Comparison of ENCODE assay signal across 9 cellular contexts in the genomic region with DNA sequence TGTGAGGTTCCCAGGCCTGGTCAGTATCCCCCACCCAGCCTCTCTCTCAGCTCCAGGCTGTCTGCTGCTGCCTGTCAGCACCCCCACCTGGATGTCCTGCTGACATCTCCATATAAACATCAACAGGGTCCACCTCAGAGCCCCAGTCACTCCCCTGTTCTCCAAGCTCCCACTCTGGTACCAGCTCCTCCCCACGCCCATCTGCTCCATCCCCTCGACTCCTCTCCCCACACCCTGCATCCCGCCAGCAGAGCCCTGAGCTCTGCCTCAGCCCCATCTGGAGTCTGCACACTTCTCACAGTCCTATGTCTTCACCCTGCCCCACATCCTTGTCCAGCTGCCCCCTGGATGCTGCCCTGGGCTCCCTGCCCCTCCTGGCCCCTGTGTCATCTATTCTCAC.
"Had no signal": no experiment of that assay in that cellular context is flagged by ENCODE, and none has a peak within 500 bp of the region (broad histone marks: within the 10 kb centered on the region; RNA-seq: fewer than 3 reads in every experiment).

No MANE protein-coding gene starts in this region.

- H3K4me3 ChIP-seq: tibial nerve had no signal

- DNase-seq: activated CD8-positive, alpha-beta memory T cell treated with anti-CD3 and anti-CD28 coated beads, Interleukin-2, amount 50 U/mL, for 48 hours; activated CD8-positive, alpha-beta T cell treated with anti-CD3 and anti-CD28 coated beads, Interleukin-2, amount 10 ng/mL, durations not matched to agents 7 days and 5 days; activated naive CD4-positive, alpha-beta T cell treated with Interleukin-2 at 50 U/mL for 16 hours; activated naive CD8-positive, alpha-beta T cell treated with anti-CD3 and anti-CD28 coated beads, Interleukin-2, amount 50 U/mL, for 24 hours; kidney glomerular epithelial cell; small intestine; T1000 had no signal

- H3K4me3 Mint-ChIP-seq: activated CD8-positive, alpha-beta T cell treated with anti-CD3 and anti-CD28 coated beads, Interleukin-2, amount 10 ng/mL, durations not matched to agents 7 days and 5 days; activated naive CD8-positive, alpha-beta T cell treated with anti-CD3 and anti-CD28 coated beads, Interleukin-2, amount 50 U/mL, for 24 hours had no signal

- H3K27me3 ChIP-seq: neutrophil, tibial nerve had no signal

- H3K9me3 Mint-ChIP-seq: activated naive CD8-positive, alpha-beta T cell treated with anti-CD3 and anti-CD28 coated beads, Interleukin-2, amount 50 U/mL, for 24 hours had no signal

- H3K27ac Mint-ChIP-seq: activated CD8-positive, alpha-beta T cell treated with anti-CD3 and anti-CD28 coated beads, Interleukin-2, amount 10 ng/mL, durations not matched to agents 7 days and 5 days; activated naive CD8-positive, alpha-beta T cell treated with anti-CD3 and anti-CD28 coated beads, Interleukin-2, amount 50 U/mL, for 24 hours had no signal

- H3K27ac ChIP-seq: neutrophil, tibial nerve had no signal

- H3K9me3 ChIP-seq: neutrophil, tibial nerve had no signal

- H3K27me3 Mint-ChIP-seq: activated naive CD8-positive, alpha-beta T cell treated with anti-CD3 and anti-CD28 coated beads, Interleukin-2, amount 50 U/mL, for 24 hours had no signal
